25 cellular contexts compared by ENCODE assay signal in the genomic region with DNA sequence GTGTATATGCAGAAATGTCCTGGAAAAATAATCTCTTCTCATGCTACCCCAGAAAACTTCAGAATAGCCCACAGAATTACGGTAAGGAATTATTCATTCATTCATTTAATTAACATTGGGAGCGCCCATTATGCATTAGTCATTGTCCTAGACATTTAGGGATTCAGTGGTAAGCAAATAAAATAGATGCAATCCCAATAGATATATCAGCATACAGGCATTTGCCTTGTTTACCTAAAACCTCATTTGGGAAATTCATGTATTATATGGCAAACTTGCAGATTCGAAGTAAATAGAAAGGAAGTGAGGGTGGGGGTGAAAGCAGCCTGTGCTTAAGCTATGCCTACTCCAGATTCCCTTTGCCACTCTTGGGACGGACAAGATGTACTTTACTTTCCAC.
"Had no signal": no experiment of that assay in that cellular context is flagged by ENCODE, and none has a peak within 500 bp of the region (broad histone marks: within the 10 kb centered on the region; RNA-seq: fewer than 3 reads in every experiment).

No MANE protein-coding gene starts in this region.

- H3K4me3 ChIP-seq: heart right ventricle, hepatocyte, left ventricle myocardium inferior, lung, mucosa of descending colon, pancreas, prostate gland, sigmoid colon, stomach, testis, thyroid gland, transverse colon, upper lobe of left lung had no signal

- ATAC-seq: heart right ventricle; mucosa of descending colon; naive thymus-derived CD4-positive, alpha-beta T cell; pancreas; right cardiac atrium; stimulated activated naive B cell treated with anti-CD40 and anti-IgM and Interleukin-4, amounts not matched to agents 10 μg/mL and 1 μg/mL and 100 μg/mL, for 72 hours; stimulated activated naive CD8-positive, alpha-beta T cell treated with anti-CD3 and anti-CD28 coated beads, Interleukin-15, Interleukin-2, amounts not matched to agents 100 U/mL and 50 U/mL, for 24 hours had no signal

- H2AFZ ChIP-seq: hepatocyte had no signal

- H3K9me3 ChIP-seq: left ventricle myocardium inferior, mucosa of descending colon, pancreas, prostate gland, sigmoid colon, stomach, testis, thyroid gland, transverse colon, upper lobe of left lung had no signal

- H3K4me2 ChIP-seq: hepatocyte had no signal

- DNase-seq: heart right ventricle; islet precursor cell; left ventricle myocardium inferior; midbrain; mucosa of descending colon; naive thymus-derived CD4-positive, alpha-beta T cell; pancreas; posterior cingulate gyrus; retina; right cardiac atrium; sigmoid colon; stimulated activated CD4-positive, alpha-beta T cell treated with anti-CD3 and anti-CD28 coated beads, Interleukin-12 subunit alpha, Interleukin-12 subunit beta, amount 100 ng/mL, for 4 hours; stimulated activated CD4-positive, alpha-beta T cell treated with anti-CD3 and anti-CD28 coated beads, Interleukin-15, amount 100 ng/mL, for 24 hours; stimulated activated CD4-positive, alpha-beta T cell treated with anti-CD3 and anti-CD28 coated beads, Interleukin-2, amount 100 ng/mL, for 24 hours; stimulated activated CD4-positive, alpha-beta T cell treated with anti-CD3 and anti-CD28 coated beads, Interleukin-4, amount 100 ng/mL, for 1 hour; stimulated activated naive B cell treated with anti-CD40 and anti-IgM and Interleukin-4, amounts not matched to agents 10 μg/mL and 1 μg/mL and 100 μg/mL, for 72 hours; stimulated activated naive CD8-positive, alpha-beta T cell treated with anti-CD3 and anti-CD28 coated beads, Interleukin-15, Interleukin-2, amounts not matched to agents 100 U/mL and 50 U/mL, for 24 hours; stomach; testis; thyroid gland; transverse colon; upper lobe of left lung had no signal

- H3K36me3 ChIP-seq: heart right ventricle, pancreas, prostate gland, sigmoid colon, stomach, thyroid gland, transverse colon, upper lobe of left lung had no signal

- H3K27me3 ChIP-seq: heart right ventricle, hepatocyte, pancreas, sigmoid colon, stomach, testis, thyroid gland, transverse colon, upper lobe of left lung had no signal

- H3K4me1 ChIP-seq: pancreas, sigmoid colon, testis, thyroid gland, transverse colon had no signal

- FAIRE-seq: pancreas had no signal

- H3K79me2 ChIP-seq: hepatocyte had no signal

- H3K27ac ChIP-seq: heart right ventricle, pancreas, prostate gland, sigmoid colon, stomach, testis, thyroid gland, transverse colon, upper lobe of left lung had no signal
